ENCODE assay signal across 14 cellular contexts in the genomic region with DNA sequence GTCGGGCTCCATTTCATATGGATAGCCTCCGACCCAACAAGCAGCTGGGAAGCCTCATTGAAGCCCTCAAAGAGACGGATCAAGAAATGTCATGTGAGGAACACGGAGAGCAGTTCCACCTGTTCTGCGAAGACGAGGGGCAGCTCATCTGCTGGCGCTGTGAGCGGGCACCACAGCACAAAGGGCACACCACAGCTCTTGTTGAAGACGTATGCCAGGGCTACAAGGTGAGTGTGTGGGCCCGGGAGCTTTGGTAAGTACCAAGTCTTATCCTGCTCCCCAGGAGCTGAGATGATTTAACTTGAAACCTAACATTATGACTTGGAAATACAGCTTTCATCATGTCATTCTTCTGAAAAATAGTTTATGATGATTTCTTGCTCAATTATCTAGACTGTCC. TPM values are rescaled to one million over a fixed set of nuclear protein-coding genes. Genes with fewer than 3 reads are reported as not detected.
DNase-seq lines count a peak whose midpoint lies in the region; ATAC-seq and TF ChIP-seq lines count a peak whose summit lies in the region.
"Had no signal": no experiment of that assay in that cellular context is flagged by ENCODE, and none has a peak within 500 bp of the region (broad histone marks: within the 10 kb centered on the region; RNA-seq: fewer than 3 reads in every experiment).

No MANE protein-coding gene starts in this region.

- H3K4me3 Mint-ChIP-seq in activated B cell treated with CpG ODN at 0.5 μM for 24 hours (peak overlapping the region; percentile 75), immature natural killer cell (peak overlapping the region; percentile 52 to 80 (median 76))

- WGBS in gastroesophageal sphincter (ENCODE audit: low coverage in 1 of 2), 2 donors = 90 to 93% methylated on average over 3 to 8 of the region's 10 CpGs

- H3K27ac ChIP-seq in gastroesophageal sphincter = no peak overlapping the region

- peak; percentile 40 for DNase-seq in stimulated activated CD4-positive, alpha-beta T cell treated with anti-CD3 and anti-CD28 coated beads, Interleukin-1b, Interleukin-23, amount 100 ng/mL, for 48 hours
- no peak for DNase-seq in stimulated activated CD4-positive, alpha-beta T cell treated with anti-CD3 and anti-CD28 coated beads, Interleukin-12 subunit alpha, Interleukin-12 subunit beta, amount 100 ng/mL, for 4 hours
- DNase-seq in activated B cell treated with CpG ODN at 0.5 μM for 24 hours (no peak), immature natural killer cell (no peak), cortex of kidney (lab: John Stamatoyannopoulos, UW) (no peak)
- DNase-seq: DMS79 treated with DMSO at 0.1 percent for 48 hours, NCI-H446, nucleus accumbens, PC-3 had no signal

- no peak for TF ChIP-seq POLR2A in gastroesophageal sphincter (IDR thresholded peaks at IDR 0.05)

- ATAC-seq in activated B cell treated with CpG ODN at 0.5 μM for 24 hours (ENCODE audit: low read depth) (no peak), HG03432 (IDR thresholded peaks at IDR 0.05; ENCODE audit: unreplicated experiment) (no peak), GM19395 (IDR thresholded peaks at IDR 0.05; ENCODE audit: unreplicated experiment) (no peak), gastroesophageal sphincter (no peak)
- ATAC-seq: PC-3 had no signal

- H3K4me1 Mint-ChIP-seq in activated B cell treated with CpG ODN at 0.5 μM for 24 hours (peaks cover 85% of the 10 kb centered on the region), immature natural killer cell (peaks cover 79 to 88% of the 10 kb centered on the region in 2 donors)

- peak overlapping the region; percentile 62 for H3K27ac Mint-ChIP-seq in activated B cell treated with CpG ODN at 0.5 μM for 24 hours
- peak overlapping the region; percentile 14 to 79 (median 48) for H3K27ac Mint-ChIP-seq in immature natural killer cell

- H3K36me3 Mint-ChIP-seq in activated B cell treated with CpG ODN at 0.5 μM for 24 hours (ENCODE audit: low read depth) (peaks cover 78% of the 10 kb centered on the region), immature natural killer cell (peaks cover 19 to 50% (median 49%) of the 10 kb centered on the region in 3 donors)

- CTCF ChIA-PET in activated B cell treated with CpG ODN at 0.5 μM for 24 hours (lab: Charles Lee) = interaction anchor here (1.3 kb wide), 3 partner anchors 10 to 84 kb away, joined by 3 to 6 read pairs (median 3); no protein-coding TSS in a partner anchor

- H3K9me3 Mint-ChIP-seq in activated B cell treated with CpG ODN at 0.5 μM for 24 hours = no peaks in the 10 kb centered on the region
- H3K9me3 Mint-ChIP-seq in immature natural killer cell = no peaks in the 10 kb centered on the region

- POLR2A ChIA-PET in activated B cell treated with CpG ODN at 0.5 μM for 24 hours (lab: Charles Lee) = interaction anchor here (0.7 to 3.0 kb wide), 4 partner anchors 9 to 54 kb away, joined by 3 to 31 read pairs (median 7); a partner anchor contains a TSS

- H3K27me3 Mint-ChIP-seq in activated B cell treated with CpG ODN at 0.5 μM for 24 hours (no peaks in the 10 kb centered on the region), immature natural killer cell (ENCODE audit: low read depth in 3 of 3) (peaks cover 0 to 4% (median 0%) of the 10 kb centered on the region in 3 donors)

- no peaks in the 10 kb centered on the region for H3K9me3 ChIP-seq in gastroesophageal sphincter

- TF ChIP-seq EP300 in gastroesophageal sphincter (IDR thresholded peaks at IDR 0.05) = no peak

- no peak overlapping the region for H3K4me3 ChIP-seq in gastroesophageal sphincter
- H3K4me3 ChIP-seq: lung had no signal

- no peaks in the 10 kb centered on the region for H3K27me3 ChIP-seq in gastroesophageal sphincter

- TF ChIP-seq CTCF in activated B cell treated with CpG ODN at 0.5 μM for 24 hours (IDR thresholded peaks at IDR 0.05) = no peak
- no peak for TF ChIP-seq CTCF in gastroesophageal sphincter (IDR thresholded peaks at IDR 0.05)

- H3K4me1 ChIP-seq in gastroesophageal sphincter = peaks cover 3 to 82% (median 19%) of the 10 kb centered on the region in 3 donors

- peaks cover 0 to 62% of the 10 kb centered on the region in 2 donors for H3K36me3 ChIP-seq in gastroesophageal sphincter

- intact Hi-C loops in activated B cell treated with CpG ODN at 0.5 μM for 24 hours (cut with micrococcal nuclease) = no loop called here

RNA-seq across cellular contexts. Expression of a gene that starts 4.1 kb away (rescaled TPM):
- total RNA-seq in activated B cell treated with CpG ODN at 0.5 μM for 24 hours (31.7 and 36.8 TPM in 2 replicates), gastroesophageal sphincter (10 to 100 TPM in 1 of 4 donors, 1 to 10 TPM in 3; 6.1 to 10.4 (median 8.2) TPM)
- 10 to 100 TPM in 1 of 3 donors, 1 to 10 TPM in 2; 3.6 to 11.4 (median 5.0) TPM for polyA plus RNA-seq in immature natural killer cell

RNA-seq across cellular contexts. Expression of a gene that starts 36.2 kb away (rescaled TPM):
- not detected in 2 replicates for total RNA-seq in activated B cell treated with CpG ODN at 0.5 μM for 24 hours
- polyA plus RNA-seq in immature natural killer cell = not detected
- total RNA-seq in gastroesophageal sphincter = not detected
- total RNA-seq: lung, PC-3, ureter had no signal
- polyA plus RNA-seq: lung had no signal
